In genomic region chrX:152907084-152907651, GRCh38 we compare ENCODE assay signal across 12 cellular contexts. TPM values are rescaled to one million over a fixed set of nuclear protein-coding genes. Genes with fewer than 3 reads are reported as not detected.
DNase-seq lines count a peak whose midpoint lies in the region; TF ChIP-seq lines count a peak whose summit lies in the region.
"Had no signal": no experiment of that assay in that cellular context is flagged by ENCODE, and none has a peak within 500 bp of the region (broad histone marks: within the 10 kb centered on the region; RNA-seq: fewer than 3 reads in every experiment).

No MANE protein-coding gene starts in this region.

- H3K36me3 Mint-ChIP-seq in glutamatergic neuron (ENCODE audit: unreplicated experiment) (no peaks in the 10 kb centered on the region), progenitor cell of endocrine pancreas (ENCODE audit: insufficient read depth) (no peaks in the 10 kb centered on the region)
- no peaks in the 10 kb centered on the region for H3K36me3 Mint-ChIP-seq in activated naive CD4-positive, alpha-beta T cell treated with anti-CD3 and anti-CD28 coated beads for 36 hours (ENCODE audit: low read depth)
- H3K36me3 Mint-ChIP-seq: activated naive CD4-positive, alpha-beta T cell treated with anti-CD3 and anti-CD28 coated beads, Interleukin-2, amount 50 U/mL, for 72 hours had no signal

- H3K27me3 Mint-ChIP-seq in glutamatergic neuron (ENCODE audit: unreplicated experiment) (peaks cover 2% of the 10 kb centered on the region), progenitor cell of endocrine pancreas (peaks cover 3% of the 10 kb centered on the region)
- H3K27me3 Mint-ChIP-seq in activated naive CD4-positive, alpha-beta T cell treated with anti-CD3 and anti-CD28 coated beads for 36 hours (ENCODE audit: low read depth) = no peaks in the 10 kb centered on the region

- POLR2A ChIA-PET in RWPE1 (lab: Yijun Ruan, JAX; ENCODE audit: low non-redundant PET) = no interaction called here

- no peak for TF ChIP-seq CTCF in glutamatergic neuron (IDR thresholded peaks at IDR 0.05; ENCODE audit: partially characterized antibody, unreplicated experiment)
- no peak for TF ChIP-seq CTCF in progenitor cell of endocrine pancreas (IDR thresholded peaks at IDR 0.05; ENCODE audit: unreplicated experiment)
- TF ChIP-seq CTCF in RWPE1 (conservative IDR thresholded peaks at IDR 0.05; ENCODE audit: low read depth) = no peak

- H3K27ac Mint-ChIP-seq in glutamatergic neuron (ENCODE audit: unreplicated experiment) (no peak overlapping the region), progenitor cell of endocrine pancreas (no peak overlapping the region)
- no peak overlapping the region for H3K27ac Mint-ChIP-seq in activated naive CD4-positive, alpha-beta T cell treated with anti-CD3 and anti-CD28 coated beads for 36 hours
- H3K27ac Mint-ChIP-seq: activated naive CD4-positive, alpha-beta T cell treated with anti-CD3 and anti-CD28 coated beads, Interleukin-2, amount 50 U/mL, for 72 hours had no signal

- no peak overlapping the region for H3K27ac ChIP-seq in RWPE1

- H3K9me3 Mint-ChIP-seq in glutamatergic neuron (ENCODE audit: unreplicated experiment) (peaks cover 5% of the 10 kb centered on the region), progenitor cell of endocrine pancreas (ENCODE audit: low read depth) (no peaks in the 10 kb centered on the region)
- H3K9me3 Mint-ChIP-seq in activated naive CD4-positive, alpha-beta T cell treated with anti-CD3 and anti-CD28 coated beads for 36 hours = no peaks in the 10 kb centered on the region
- H3K9me3 Mint-ChIP-seq: activated naive CD4-positive, alpha-beta T cell treated with anti-CD3 and anti-CD28 coated beads, Interleukin-2, amount 50 U/mL, for 72 hours had no signal

- H3K4me3 Mint-ChIP-seq in glutamatergic neuron (ENCODE audit: unreplicated experiment) (peak overlapping the region; percentile 50), progenitor cell of endocrine pancreas (ENCODE audit: low read depth) (peak overlapping the region; percentile 70)
- H3K4me3 Mint-ChIP-seq in activated naive CD4-positive, alpha-beta T cell treated with anti-CD3 and anti-CD28 coated beads for 36 hours = no peak overlapping the region

- DNase-seq in DMS153 (lab: John Stamatoyannopoulos, UW) (peak; percentile 30), DMS153 treated with DMSO at 0.1 percent for 48 hours (lab: John Stamatoyannopoulos, UW; ENCODE audit: unreplicated experiment) (no peak), SK-N-DZ (ENCODE audit: low spot score) (peak; percentile 71), glutamatergic neuron (no peak), progenitor cell of endocrine pancreas (ENCODE audit: low spot score, unreplicated experiment) (no peak), midbrain (lab: John Stamatoyannopoulos, UW) (no peak), RWPE1 (ENCODE audit: low spot score) (no peak)
- DNase-seq in activated naive CD4-positive, alpha-beta T cell treated with anti-CD3 and anti-CD28 coated beads for 36 hours = no peak
- DNase-seq: 8988T; NCI-H2081 treated with DMSO at 0.1 percent for 48 hours; stimulated activated CD4-positive, alpha-beta T cell treated with anti-CD3 and anti-CD28 coated beads, Interleukin-12 subunit alpha, Interleukin-12 subunit beta, amount 100 ng/mL, for 4 hours had no signal

- CTCF ChIA-PET in activated naive CD4-positive, alpha-beta T cell treated with anti-CD3 and anti-CD28 coated beads for 36 hours (lab: Charles Lee) = interaction anchor here (2.0 to 2.4 kb wide), 2 partner anchors 8 to 19 kb away, joined by 6 to 10 read pairs; no protein-coding TSS in a partner anchor
- CTCF ChIA-PET in RWPE1 (lab: Yijun Ruan, JAX) = no interaction called here

- intact Hi-C loops in activated naive CD4-positive, alpha-beta T cell treated with anti-CD3 and anti-CD28 coated beads for 36 hours (cut with micrococcal nuclease) = no loop called here

- peaks cover 7% of the 10 kb centered on the region for H3K4me1 Mint-ChIP-seq in glutamatergic neuron (ENCODE audit: low read depth, unreplicated experiment)
- peaks cover 8% of the 10 kb centered on the region for H3K4me1 Mint-ChIP-seq in progenitor cell of endocrine pancreas (ENCODE audit: low read depth)
- no peaks in the 10 kb centered on the region for H3K4me1 Mint-ChIP-seq in activated naive CD4-positive, alpha-beta T cell treated with anti-CD3 and anti-CD28 coated beads for 36 hours (ENCODE audit: low read depth)

RNA-seq across cellular contexts. Expression of gene ZNF185, which starts 9.3 kb away (rescaled TPM):
- 0.63 and 0.73 TPM in 2 replicates for polyA plus RNA-seq in SK-N-DZ (2014; cell fraction: cytosol; rRNA removed)
- 0.29 and 0.59 TPM in 2 replicates for polyA plus RNA-seq in SK-N-DZ (2014; cell fraction: nucleus; rRNA removed)
- total RNA-seq in glutamatergic neuron (ENCODE audit: unreplicated experiment) (1.1 TPM), progenitor cell of endocrine pancreas (10.1 and 12.3 TPM in 2 replicates)
- 1 to 10 TPM; 1.9 to 2.3 TPM for total RNA-seq in activated naive CD4-positive, alpha-beta T cell treated with anti-CD3 and anti-CD28 coated beads for 36 hours

Comparison
In these comparisons a context has a peak if more than half of its experiments do, and no peak if none do; other contexts are left out.
1. DNase-seq: peak in DMS153 (single experiment) and SK-N-DZ (single experiment); none in DMS153 treated with DMSO at 0.1 percent for 48 hours (single experiment), glutamatergic neuron (single experiment), progenitor cell of endocrine pancreas (single experiment), activated naive CD4-positive, alpha-beta T cell treated with anti-CD3 and anti-CD28 coated beads for 36 hours (single experiment), midbrain (single experiment) and RWPE1 (single experiment).